ENCODE assay signal across 8 cellular contexts in the genomic region with DNA sequence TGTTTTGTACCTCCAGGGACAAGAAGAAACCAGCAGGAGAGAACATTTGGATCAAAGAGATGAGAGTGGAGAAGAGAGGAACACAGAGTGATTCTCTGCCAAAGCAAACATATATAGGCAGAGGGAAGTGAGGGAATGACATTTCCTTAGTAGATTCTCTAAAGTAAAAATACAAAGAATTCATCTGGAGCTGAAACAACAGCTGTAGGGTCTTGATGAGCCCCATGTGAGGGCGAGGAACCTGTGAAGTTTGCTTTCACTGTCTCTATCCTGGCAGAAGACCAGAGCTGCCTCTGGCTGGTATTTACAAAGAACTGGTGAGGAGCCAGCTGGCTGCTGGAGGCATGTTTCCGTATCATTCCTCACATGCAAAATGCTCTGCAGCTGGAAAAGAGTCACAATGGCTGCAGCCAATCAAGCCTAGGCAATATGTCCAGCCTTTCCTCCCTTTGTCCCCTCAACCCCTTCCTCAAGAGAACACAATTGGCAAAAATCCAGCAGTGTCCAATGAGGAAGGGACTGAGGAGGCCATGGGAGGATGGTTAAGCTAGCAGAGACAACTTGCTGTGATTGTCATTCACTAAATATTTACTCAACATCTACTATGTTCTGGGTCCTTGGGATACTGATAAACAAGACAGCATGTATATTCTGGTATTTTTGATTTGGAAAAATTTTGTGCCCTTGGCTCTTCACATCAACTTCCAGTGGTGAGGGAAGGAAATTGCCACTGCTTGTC.
A peak's percentile ranks its signal among the peaks of the same experiment; 100 is the strongest.
DNase-seq lines count a peak whose midpoint lies in the region; ATAC-seq and TF ChIP-seq lines count a peak whose summit lies in the region.

No MANE protein-coding gene starts in this region.

- H3K4me2 ChIP-seq in skeletal muscle satellite cell (ENCODE audit: low read length), result peak overlapping the region; percentile 55

- H3K36me3 Mint-ChIP-seq in T-helper 2 cell treated with Interferon-gamma antibody and Interleukin-4, amounts not matched to agents 5 μg/mL and 100 μg/mL, for 36 hours (ENCODE audit: low read depth), result no peaks in the 10 kb centered on the region

- H3K36me3 ChIP-seq in left ventricle myocardium inferior (no peaks in the 10 kb centered on the region), skeletal muscle satellite cell (ENCODE audit: insufficient read depth, low read length) (no peaks in the 10 kb centered on the region)

- H3K4me1 ChIP-seq in left ventricle myocardium inferior, result peaks cover 34% of the 10 kb centered on the region
- peaks cover 11% of the 10 kb centered on the region for H3K4me1 ChIP-seq in skeletal muscle satellite cell (ENCODE audit: control insufficient read depth, insufficient read depth, low read length)

- ATAC-seq in HG03571 (IDR thresholded peaks at IDR 0.05; ENCODE audit: unreplicated experiment) (no peak), HG02642 (IDR thresholded peaks at IDR 0.05; ENCODE audit: poor library complexity, unreplicated experiment) (no peak)

- H3K9me3 Mint-ChIP-seq in T-helper 2 cell treated with Interferon-gamma antibody and Interleukin-4, amounts not matched to agents 5 μg/mL and 100 μg/mL, for 36 hours, result no peaks in the 10 kb centered on the region

- peaks cover 5% of the 10 kb centered on the region for H3K27me3 Mint-ChIP-seq in T-helper 2 cell treated with Interferon-gamma antibody and Interleukin-4, amounts not matched to agents 5 μg/mL and 100 μg/mL, for 36 hours (ENCODE audit: low read depth)

- peaks cover 6% of the 10 kb centered on the region for H3K4me1 Mint-ChIP-seq in T-helper 2 cell treated with Interferon-gamma antibody and Interleukin-4, amounts not matched to agents 5 μg/mL and 100 μg/mL, for 36 hours (ENCODE audit: low read depth)

- DNase-seq in HFF-Myc (ENCODE audit: extremely low read depth, low read depth) (peak; percentile 60), left ventricle myocardium inferior (peak; percentile 78), GDM1 (lab: John Stamatoyannopoulos, UW) (no peak)
- DNase-seq in T-helper 2 cell treated with Interferon-gamma antibody and Interleukin-4, amounts not matched to agents 5 μg/mL and 100 μg/mL, for 36 hours (ENCODE audit: low spot score), result no peak

- no peak overlapping the region for H3K4me3 Mint-ChIP-seq in T-helper 2 cell treated with Interferon-gamma antibody and Interleukin-4, amounts not matched to agents 5 μg/mL and 100 μg/mL, for 36 hours

- H3K27me3 ChIP-seq in left ventricle myocardium inferior (ENCODE audit: low read depth) (no peaks in the 10 kb centered on the region), skeletal muscle satellite cell (ENCODE audit: control insufficient read depth, insufficient read depth, low read length) (no peaks in the 10 kb centered on the region)

- H3K27ac ChIP-seq in VCaP (peak overlapping the region; percentile 69), left ventricle myocardium inferior (replicated peaks) (peak overlapping the region; percentile 69)

- no peak overlapping the region for H3K27ac Mint-ChIP-seq in T-helper 2 cell treated with Interferon-gamma antibody and Interleukin-4, amounts not matched to agents 5 μg/mL and 100 μg/mL, for 36 hours

- H3K9me3 ChIP-seq in left ventricle myocardium inferior (replicated peaks) (no peaks in the 10 kb centered on the region), skeletal muscle satellite cell (replicated peaks; ENCODE audit: low read length) (no peaks in the 10 kb centered on the region)

- TF ChIP-seq CTCF in HFF-Myc (IDR thresholded peaks at IDR 0.05; ENCODE audit: low read depth, low read length, missing control alignments) (no peak), VCaP (conservative IDR thresholded peaks at IDR 0.05) (no peak), left ventricle myocardium inferior (IDR thresholded peaks at IDR 0.05; ENCODE audit: borderline replicate concordance) (no peak)

- H3K9ac ChIP-seq in skeletal muscle satellite cell (ENCODE audit: low read depth, low read length), result no peak overlapping the region

- intact Hi-C loops in left ventricle myocardium inferior (cut with micrococcal nuclease), result no loop called here

- H3K4me3 ChIP-seq in HFF-Myc (replicated peaks; ENCODE audit: low read depth, low read length) (no peak overlapping the region), left ventricle myocardium inferior (no peak overlapping the region), skeletal muscle satellite cell (ENCODE audit: low read length) (peak overlapping the region; percentile 16)

Comparison
In these comparisons a context has a peak if more than half of its experiments do, and no peak if none do; other contexts are left out.
1. DNase-seq: peak in HFF-Myc (single experiment) and left ventricle myocardium inferior (single experiment); none in GDM1 (single experiment) and T-helper 2 cell treated with Interferon-gamma antibody and Interleukin-4, amounts not matched to agents 5 μg/mL and 100 μg/mL, for 36 hours (single experiment).